ENCODE assay signal across 25 cellular contexts in the genomic region with DNA sequence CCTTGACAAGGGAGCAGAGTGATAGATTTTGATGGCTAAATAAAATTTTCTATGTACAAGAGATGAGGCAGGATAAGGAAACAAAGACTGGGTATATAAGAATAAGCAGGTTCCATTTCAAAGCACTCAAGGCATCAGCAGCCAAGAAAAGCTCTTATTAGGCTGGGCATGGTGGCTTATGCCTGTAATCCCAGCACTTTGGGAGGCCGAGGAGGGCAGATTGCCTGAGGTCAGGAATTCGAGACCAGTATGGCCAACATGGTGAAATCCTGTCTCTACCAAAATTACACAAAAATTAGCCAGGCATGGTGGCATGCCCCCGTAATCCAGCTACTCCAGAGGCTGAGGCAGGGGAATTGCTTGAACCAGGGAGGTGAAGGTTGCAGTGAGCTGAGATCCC.
"Had no signal": no experiment of that assay in that cellular context is flagged by ENCODE, and none has a peak within 500 bp of the region (broad histone marks: within the 10 kb centered on the region; RNA-seq: fewer than 3 reads in every experiment).

No MANE protein-coding gene starts in this region.

- H2AFZ ChIP-seq: hepatocyte had no signal

- DNase-seq: islet precursor cell; left ventricle myocardium inferior; mesendoderm; naive B cell; natural killer cell; nucleus accumbens; pancreas; retina; right cardiac atrium; stimulated activated CD4-positive, alpha-beta T cell treated with anti-CD3 and anti-CD28 coated beads, Interleukin-12 subunit alpha, Interleukin-12 subunit beta, amount 100 ng/mL, for 4 hours; stimulated activated CD4-positive, alpha-beta T cell treated with anti-CD3 and anti-CD28 coated beads, Interleukin-15, amount 100 ng/mL, for 24 hours; stimulated activated CD4-positive, alpha-beta T cell treated with anti-CD3 and anti-CD28 coated beads, Interleukin-2, amount 100 ng/mL, for 24 hours; stimulated activated CD4-positive, alpha-beta T cell treated with anti-CD3 and anti-CD28 coated beads, Interleukin-4, amount 100 ng/mL, for 1 hour; stimulated activated naive B cell treated with anti-CD40 and anti-IgM and Interleukin-4, amounts not matched to agents 10 μg/mL and 1 μg/mL and 100 μg/mL, for 72 hours; stimulated activated naive CD8-positive, alpha-beta T cell treated with anti-CD3 and anti-CD28 coated beads, Interleukin-15, Interleukin-2, amounts not matched to agents 100 U/mL and 50 U/mL, for 24 hours; tibial artery; trophoblast cell; uterus had no signal

- H3K9me3 ChIP-seq: left ventricle myocardium inferior, pancreas, prostate gland, suprapubic skin, thoracic aorta, tibial artery, uterus had no signal

- H3K79me2 ChIP-seq: hepatocyte had no signal

- H3K27ac ChIP-seq: hepatocyte, left ventricle myocardium inferior, pancreas, prostate gland, skin epidermis, suprapubic skin, thoracic aorta, tibial artery, uterus had no signal

- H3K4me1 ChIP-seq: left ventricle myocardium inferior, pancreas, prostate gland, suprapubic skin, tibial artery, uterus had no signal

- H3K4me3 ChIP-seq: hepatocyte, left ventricle myocardium inferior, lung, pancreas, prostate gland, skin epidermis, suprapubic skin, thoracic aorta, tibial artery, uterus had no signal

- H3K36me3 ChIP-seq: left ventricle myocardium inferior, pancreas, prostate gland, suprapubic skin, thoracic aorta, tibial artery, uterus had no signal

- ATAC-seq: natural killer cell; pancreas; right cardiac atrium; sciatic nerve; stimulated activated naive B cell treated with anti-CD40 and anti-IgM and Interleukin-4, amounts not matched to agents 10 μg/mL and 1 μg/mL and 100 μg/mL, for 72 hours; stimulated activated naive CD8-positive, alpha-beta T cell treated with anti-CD3 and anti-CD28 coated beads, Interleukin-15, Interleukin-2, amounts not matched to agents 100 U/mL and 50 U/mL, for 24 hours had no signal

- H3K27me3 ChIP-seq: hepatocyte, pancreas, suprapubic skin, tibial artery, uterus had no signal

- H3K4me2 ChIP-seq: hepatocyte had no signal
